In the genomic region with DNA sequence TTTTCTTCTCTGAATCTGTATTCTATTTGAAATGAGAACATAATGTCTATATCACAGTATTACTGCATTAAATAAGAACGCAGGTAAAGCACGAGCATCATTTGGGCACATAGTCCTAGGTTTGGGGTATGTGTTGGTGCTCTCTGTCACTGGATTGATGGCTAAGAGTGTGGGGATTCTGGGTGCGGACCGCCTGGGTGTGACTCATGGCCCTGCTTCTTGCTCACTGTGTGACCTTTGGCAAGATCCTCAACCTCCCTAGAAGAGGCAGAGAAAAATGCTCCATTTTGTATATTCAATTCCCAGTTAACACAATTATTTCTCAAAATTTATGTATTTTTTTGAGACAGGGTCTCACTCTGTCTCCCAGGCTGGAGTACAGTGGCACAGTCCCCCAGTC, we compare ENCODE assay signal across 21 cellular contexts.
DNase-seq lines count a peak whose midpoint lies in the region; ATAC-seq and TF ChIP-seq lines count a peak whose summit lies in the region.
"Had no signal": no experiment of that assay in that cellular context is flagged by ENCODE, and none has a peak within 500 bp of the region (broad histone marks: within the 10 kb centered on the region; RNA-seq: fewer than 3 reads in every experiment).

No MANE protein-coding gene starts in this region.

- H3K4me1 ChIP-seq in left ventricle myocardium inferior (peaks cover 85% of the 10 kb centered on the region), testis (peaks cover 29% of the 10 kb centered on the region)
- H3K4me1 ChIP-seq: A549, Peyer's patch had no signal

- intact Hi-C loops in left ventricle myocardium inferior (cut with micrococcal nuclease) (no loop called here), left ventricle myocardium superior (cut with micrococcal nuclease) (no loop called here), testis (cut with DNase I; ENCODE audit: low total_unique reads) (no loop called here)

- H3K9me3 ChIP-seq in left ventricle myocardium inferior (replicated peaks): no peaks in the 10 kb centered on the region
- H3K9me3 ChIP-seq in MG63: 0 out of 2 replicates have a peak, but pooled peaks cover 3% of the 10 kb centered on the region
- no peaks in the 10 kb centered on the region for H3K9me3 ChIP-seq in testis
- H3K9me3 ChIP-seq: A549, BE2C, Peyer's patch had no signal

- DNase-seq in left ventricle myocardium inferior (no peak), left ventricle myocardium superior (no peak), MG63 (peak; percentile 49), fibroblast of mammary gland (ENCODE audit: low read depth) (peak; percentile 58), testis (no peak), AG08395 (ENCODE audit: low spot score) (no peak)
- DNase-seq: BE2C; CD4-positive, alpha-beta T cell; COR-L47; DMS79 treated with DMSO at 0.1 percent for 48 hours; IMR-90; NCI-H1694; NCI-H2081 treated with DMSO at 0.1 percent for 48 hours; NCI-H526; Peyer's patch; SHP77 had no signal

- no peak overlapping the region for H3K4me3 ChIP-seq in left ventricle myocardium inferior
- H3K4me3 ChIP-seq in MG63: no peak overlapping the region
- no peak overlapping the region for H3K4me3 ChIP-seq in fibroblast of mammary gland (ENCODE audit: control insufficient read depth, low read depth, low read length)
- no peak overlapping the region for H3K4me3 ChIP-seq in testis
- H3K4me3 ChIP-seq: A549, Peyer's patch, SK-N-MC had no signal

- H3K27me3 ChIP-seq in left ventricle myocardium inferior (ENCODE audit: low read depth): no peaks in the 10 kb centered on the region
- no peaks in the 10 kb centered on the region for H3K27me3 ChIP-seq in MG63
- H3K27me3 ChIP-seq in testis: no peaks in the 10 kb centered on the region
- H3K27me3 ChIP-seq: BE2C, Peyer's patch had no signal

- WGBS in testis, 2 donors: 65 to 70% methylated on average over 4 of the region's 4 CpGs

- H3K27ac ChIP-seq in left ventricle myocardium inferior (replicated peaks) (peak overlapping the region; percentile 95), testis (peak overlapping the region; percentile 44 to 55)
- H3K27ac ChIP-seq: A549, KMS-11, Peyer's patch, SK-N-MC had no signal

- no peak for TF ChIP-seq POLR2A in testis (IDR thresholded peaks at IDR 0.05)

- TF ChIP-seq CTCF in left ventricle myocardium inferior (IDR thresholded peaks at IDR 0.05; ENCODE audit: borderline replicate concordance) (no peak), fibroblast of mammary gland (conservative IDR thresholded peaks at IDR 0.05; ENCODE audit: control insufficient read depth, insufficient read depth, low read depth, low read length) (no peak), testis (IDR thresholded peaks at IDR 0.05) (no peak)

- ATAC-seq in left ventricle myocardium superior: no peak
- no peak for ATAC-seq in HG03442 (IDR thresholded peaks at IDR 0.05; ENCODE audit: unreplicated experiment)
- ATAC-seq in HG03565 (IDR thresholded peaks at IDR 0.05; ENCODE audit: unreplicated experiment): no peak
- ATAC-seq: A549 had no signal

- H3K36me3 ChIP-seq in left ventricle myocardium inferior (no peaks in the 10 kb centered on the region), MG63 (no peaks in the 10 kb centered on the region), testis (ENCODE audit: low read depth, missing control alignments) (no peaks in the 10 kb centered on the region)
- H3K36me3 ChIP-seq: Peyer's patch had no signal

Comparison
In these comparisons a context has a peak if more than half of its experiments do, and no peak if none do; other contexts are left out.
1. DNase-seq: peak in MG63 (single experiment) and fibroblast of mammary gland (single experiment); none in left ventricle myocardium inferior (single experiment), left ventricle myocardium superior (single experiment), testis (single experiment) and AG08395 (single experiment).